Comparison of ENCODE assay signal across 7 cellular contexts in genomic region chr1:21251773-21252471, GRCh38. TPM values are rescaled to one million over a fixed set of nuclear protein-coding genes. Genes with fewer than 3 reads are reported as not detected.
A peak's percentile ranks its signal among the peaks of the same experiment; 100 is the strongest.
DNase-seq lines count a peak whose midpoint lies in the region; ATAC-seq and TF ChIP-seq lines count a peak whose summit lies in the region.

No MANE protein-coding gene starts in this region.

- TF ChIP-seq CTCF in foreskin keratinocyte (conservative IDR thresholded peaks at IDR 0.05): no peak

- CTCF ChIA-PET in activated CD4-positive, alpha-beta memory T cell treated with anti-CD3 and anti-CD28 coated beads for 36 hours (lab: Charles Lee): interaction anchor here (0.5 to 11.8 kb wide), 8 partner anchors 8 to 458 kb away, joined by 3 to 208 read pairs (median 4); no protein-coding TSS in a partner anchor

- peak overlapping the region; percentile 80 for H3K27ac Mint-ChIP-seq in activated CD4-positive, alpha-beta memory T cell treated with anti-CD3 and anti-CD28 coated beads for 36 hours

- peaks cover 48% of the 10 kb centered on the region for H3K36me3 Mint-ChIP-seq in activated CD4-positive, alpha-beta memory T cell treated with anti-CD3 and anti-CD28 coated beads for 36 hours

- no peak overlapping the region for H3K4me3 Mint-ChIP-seq in activated CD4-positive, alpha-beta memory T cell treated with anti-CD3 and anti-CD28 coated beads for 36 hours

- peaks cover 19% of the 10 kb centered on the region for H3K4me1 Mint-ChIP-seq in activated CD4-positive, alpha-beta memory T cell treated with anti-CD3 and anti-CD28 coated beads for 36 hours (ENCODE audit: low read depth)

- peak overlapping the region; percentile 81 for H3K27ac ChIP-seq in foreskin keratinocyte

- H3K4me3 ChIP-seq in skeletal muscle cell (ENCODE audit: low read depth, low read length): no peak overlapping the region

- H3K9me3 Mint-ChIP-seq in activated CD4-positive, alpha-beta memory T cell treated with anti-CD3 and anti-CD28 coated beads for 36 hours: no peaks in the 10 kb centered on the region

- peaks cover 10% of the 10 kb centered on the region for H3K4me1 ChIP-seq in foreskin keratinocyte

- no peaks in the 10 kb centered on the region for H3K27me3 Mint-ChIP-seq in activated CD4-positive, alpha-beta memory T cell treated with anti-CD3 and anti-CD28 coated beads for 36 hours

- peak; percentile 96 for ATAC-seq in foreskin keratinocyte
- no peak for ATAC-seq in HG03442 (IDR thresholded peaks at IDR 0.05; ENCODE audit: unreplicated experiment)
- no peak for ATAC-seq in HG02798 (IDR thresholded peaks at IDR 0.05; ENCODE audit: poor library complexity, unreplicated experiment)

- POLR2A ChIA-PET in activated CD4-positive, alpha-beta memory T cell treated with anti-CD3 and anti-CD28 coated beads for 36 hours (lab: Charles Lee): interaction anchor here (1.0 to 1.3 kb wide), 5 partner anchors 10 to 82 kb away, joined by 3 to 5 read pairs (median 3); no protein-coding TSS in a partner anchor

- intact Hi-C loops in activated CD4-positive, alpha-beta memory T cell treated with anti-CD3 and anti-CD28 coated beads for 36 hours (cut with micrococcal nuclease): no loop called here

- no peaks in the 10 kb centered on the region for H3K27me3 ChIP-seq in foreskin keratinocyte

- peak; percentile 42 for DNase-seq in HK-2 (ENCODE audit: unreplicated experiment)
- DNase-seq in activated CD4-positive, alpha-beta memory T cell treated with anti-CD3 and anti-CD28 coated beads for 36 hours: peak; percentile 62
- DNase-seq in foreskin keratinocyte: peak; percentile 90 to 96
- peak; percentile 66 for DNase-seq in skeletal muscle cell (ENCODE audit: low read depth)
- no peak for DNase-seq in NCI-H146 treated with DMSO at 0.1 percent for 48 hours (lab: John Stamatoyannopoulos, UW; ENCODE audit: unreplicated experiment)

RNA-seq across cellular contexts. Expression of gene ECE1, which starts 38.3 kb away (rescaled TPM):
- 100 to 1,000 TPM; 137 to 144 TPM for total RNA-seq in activated CD4-positive, alpha-beta memory T cell treated with anti-CD3 and anti-CD28 coated beads for 36 hours
- 51.1 and 63.5 TPM in 2 replicates for total RNA-seq in foreskin keratinocyte
- polyA plus RNA-seq in foreskin keratinocyte: 28.0 and 34.0 TPM in 2 replicates
